8 cellular contexts compared by ENCODE assay signal in genomic region chr3:170867143-170867542, GRCh38. TPM values are rescaled to one million over a fixed set of nuclear protein-coding genes. Genes with fewer than 3 reads are reported as not detected.
DNase-seq lines count a peak whose midpoint lies in the region; ATAC-seq and TF ChIP-seq lines count a peak whose summit lies in the region.

No MANE protein-coding gene starts in this region.

- no peaks in the 10 kb centered on the region for H3K9me3 ChIP-seq in psoas muscle

- 45 to 71% (median 62%) methylated on average over 1 of the region's 1 CpG for WGBS in psoas muscle, 3 donors

- POLR2A ChIA-PET in activated CD4-positive, alpha-beta T cell treated with anti-CD3 and anti-CD28 coated beads, Interleukin-2, amount 10 ng/mL, durations not matched to agents 7 days and 5 days (lab: Charles Lee), result no interaction called here

- no peak overlapping the region for H2AFZ ChIP-seq in KMS-11 (ENCODE audit: low read depth)

- H4K20me1 ChIP-seq in KMS-11 (ENCODE audit: insufficient read depth), result peaks cover 5% of the 10 kb centered on the region; the same call in 1 of the 2 replicates

- H3K4me3 ChIP-seq in KMS-11 (IDR thresholded peaks at IDR 0.05; ENCODE audit: insufficient read depth, low read depth, low read length) (peak overlapping the region; percentile 13), choroid plexus epithelial cell (ENCODE audit: low read depth, low read length) (peak overlapping the region; percentile 18), psoas muscle (peak overlapping the region; percentile 82)

- peak overlapping the region; percentile 77 for H3K4me2 ChIP-seq in KMS-11

- TF ChIP-seq CTCF in KMS-11 (conservative IDR thresholded peaks at IDR 0.05; ENCODE audit: low read depth, low read length) (no peak), choroid plexus epithelial cell (conservative IDR thresholded peaks at IDR 0.05; ENCODE audit: low read depth, low read length) (no peak), psoas muscle (IDR thresholded peaks at IDR 0.05) (no peak)

- H3K36me3 Mint-ChIP-seq in activated CD4-positive, alpha-beta T cell treated with anti-CD3 and anti-CD28 coated beads, Interleukin-2, amount 10 ng/mL, durations not matched to agents 7 days and 5 days (ENCODE audit: low read depth), result peaks cover 39% of the 10 kb centered on the region

- H3K27me3 Mint-ChIP-seq in activated CD4-positive, alpha-beta T cell treated with anti-CD3 and anti-CD28 coated beads, Interleukin-2, amount 10 ng/mL, durations not matched to agents 7 days and 5 days, result no peaks in the 10 kb centered on the region

- CTCF ChIA-PET in activated CD4-positive, alpha-beta T cell treated with anti-CD3 and anti-CD28 coated beads, Interleukin-2, amount 10 ng/mL, durations not matched to agents 7 days and 5 days (lab: Charles Lee), result no interaction called here

- ATAC-seq in psoas muscle (no peak), sciatic nerve (no peak)

- H3K4me1 ChIP-seq in KMS-11 (ENCODE audit: low read depth, poor library complexity, severe bottlenecking) (peaks cover 20% of the 10 kb centered on the region), psoas muscle (peaks cover 20% of the 10 kb centered on the region)

- no peaks in the 10 kb centered on the region for H3K27me3 ChIP-seq in KMS-11 (ENCODE audit: insufficient read depth, low read depth)
- H3K27me3 ChIP-seq in psoas muscle (ENCODE audit: insufficient read depth in 3 of 3, low read length in 2 of 3), result no peaks in the 10 kb centered on the region

- peaks cover 27% of the 10 kb centered on the region for H3K4me1 Mint-ChIP-seq in activated CD4-positive, alpha-beta T cell treated with anti-CD3 and anti-CD28 coated beads, Interleukin-2, amount 10 ng/mL, durations not matched to agents 7 days and 5 days

- DNase-seq in activated CD4-positive, alpha-beta T cell treated with anti-CD3 and anti-CD28 coated beads, Interleukin-2, amount 10 ng/mL, durations not matched to agents 7 days and 5 days, result no peak
- DNase-seq in activated CD4-positive, alpha-beta T cell treated with anti-CD3 and anti-CD28 coated beads, Interleukin-2, amount 50 U/mL, for 1 hour, result no peak
- no peak for DNase-seq in choroid plexus epithelial cell (ENCODE audit: low read depth)
- DNase-seq in psoas muscle, result no peak
- no peak for DNase-seq in SKM-1 treated with dmso at 0.1 percent for 144 hours (lab: John Stamatoyannopoulos, UW; ENCODE audit: unreplicated experiment)
- no peak for DNase-seq in NCI-H446 (lab: John Stamatoyannopoulos, UW)
- no peak for DNase-seq in sciatic nerve (ENCODE audit: low spot score)

- peaks cover 2% of the 10 kb centered on the region for H3K9me3 Mint-ChIP-seq in activated CD4-positive, alpha-beta T cell treated with anti-CD3 and anti-CD28 coated beads, Interleukin-2, amount 10 ng/mL, durations not matched to agents 7 days and 5 days

- H3K27ac ChIP-seq in KMS-11 (peak overlapping the region; percentile 5; the same call in 1 of the 2 replicates), psoas muscle (no peak overlapping the region)

- peaks cover 19% of the 10 kb centered on the region for H3K36me3 ChIP-seq in KMS-11 (ENCODE audit: insufficient read depth)
- H3K36me3 ChIP-seq in psoas muscle (ENCODE audit: insufficient read depth in 1 of 2, low read depth in 1 of 2), result peaks cover 4 to 40% of the 10 kb centered on the region in 2 donors

- H3K4me3 Mint-ChIP-seq in activated CD4-positive, alpha-beta T cell treated with anti-CD3 and anti-CD28 coated beads, Interleukin-2, amount 10 ng/mL, durations not matched to agents 7 days and 5 days, result peak overlapping the region; percentile 2

- H3K27ac Mint-ChIP-seq in activated CD4-positive, alpha-beta T cell treated with anti-CD3 and anti-CD28 coated beads, Interleukin-2, amount 10 ng/mL, durations not matched to agents 7 days and 5 days, result peak overlapping the region; percentile 34

- intact Hi-C loops in psoas muscle (cut with DNase I), result no loop called here
- intact Hi-C loops in sciatic nerve (cut with DNase I), result no loop called here

- H3K79me2 ChIP-seq in KMS-11 (ENCODE audit: insufficient read depth, low read depth), result peaks cover 28% of the 10 kb centered on the region

- no peak overlapping the region; the same call in 1 of the 2 replicates for H3K9ac ChIP-seq in KMS-11

RNA-seq across cellular contexts. Expression of gene RPL22L1, which starts 2.9 kb away (rescaled TPM):
- total RNA-seq in activated CD4-positive, alpha-beta T cell treated with anti-CD3 and anti-CD28 coated beads, Interleukin-2, amount 10 ng/mL, durations not matched to agents 7 days and 5 days, result 10 to 100 TPM; 42.4 to 58.5 TPM
- total RNA-seq in psoas muscle, result 10 to 100 TPM in 3 of 4 donors, 1 to 10 TPM in 1; 8.4 to 27.2 (median 18.2) TPM
- 10 to 100 TPM; 32.6 to 88.7 (median 55.7) TPM for polyA plus RNA-seq in psoas muscle
- 41.5 TPM for total RNA-seq in sciatic nerve

RNA-seq across cellular contexts. Expression of gene EIF5A2, which starts 41.3 kb away (rescaled TPM):
- total RNA-seq in activated CD4-positive, alpha-beta T cell treated with anti-CD3 and anti-CD28 coated beads, Interleukin-2, amount 10 ng/mL, durations not matched to agents 7 days and 5 days, result 10 to 100 TPM; 10.7 to 12.1 TPM
- total RNA-seq in psoas muscle, result 1 to 10 TPM in 3 of 4 donors, under 1 TPM in 1; 0.90 to 4.0 (median 2.7) TPM
- 1 to 10 TPM in 2 of 3 donors, under 1 TPM in 1; 0.46 to 3.0 (median 1.5) TPM for polyA plus RNA-seq in psoas muscle
- total RNA-seq in sciatic nerve, result 19.1 TPM

Comparison
In these comparisons a context has a peak if more than half of its experiments do, and no peak if none do; other contexts are left out.
1. H3K4me3 ChIP-seq: peak in every context shown above with its lines; median percentile 82 in psoas muscle; 18 in choroid plexus epithelial cell; 13 in KMS-11.